In the genomic region with DNA sequence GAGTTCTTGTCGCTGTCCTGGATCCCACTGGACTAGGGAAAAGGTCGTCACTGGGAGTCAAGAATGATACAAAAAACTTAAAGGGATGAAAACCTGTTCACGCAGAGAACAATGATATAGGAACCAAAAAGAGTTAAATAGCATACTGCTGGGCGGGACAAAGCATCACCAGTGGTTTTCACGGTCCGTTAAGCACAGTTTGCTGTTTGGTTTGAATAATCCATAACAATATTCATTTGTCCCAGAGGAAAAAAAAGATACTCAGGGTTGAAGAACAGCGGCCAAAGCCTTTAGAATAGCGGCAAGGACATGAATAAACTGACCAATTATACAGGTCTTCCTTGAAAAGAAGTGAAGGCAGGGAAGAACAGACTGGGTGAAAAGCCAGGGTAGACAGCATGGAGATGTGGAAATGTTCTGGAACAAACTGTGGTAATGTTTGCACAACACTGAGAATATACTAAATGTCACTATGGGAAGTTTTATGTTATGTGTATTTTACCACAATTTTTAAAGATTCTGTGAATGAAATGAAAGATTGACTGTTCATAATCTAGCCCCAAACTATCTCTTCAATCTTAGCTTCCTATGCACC, we compare ENCODE assay signal across 1 cellular context.
TF ChIP-seq lines count a peak whose summit lies in the region.

No MANE protein-coding gene starts in this region.

TF ChIP-seq in HepG2, 621 proteins besides CTCF, POLR2A, EP300 and RAD21:
- TF ChIP-seq, protein P1, sequence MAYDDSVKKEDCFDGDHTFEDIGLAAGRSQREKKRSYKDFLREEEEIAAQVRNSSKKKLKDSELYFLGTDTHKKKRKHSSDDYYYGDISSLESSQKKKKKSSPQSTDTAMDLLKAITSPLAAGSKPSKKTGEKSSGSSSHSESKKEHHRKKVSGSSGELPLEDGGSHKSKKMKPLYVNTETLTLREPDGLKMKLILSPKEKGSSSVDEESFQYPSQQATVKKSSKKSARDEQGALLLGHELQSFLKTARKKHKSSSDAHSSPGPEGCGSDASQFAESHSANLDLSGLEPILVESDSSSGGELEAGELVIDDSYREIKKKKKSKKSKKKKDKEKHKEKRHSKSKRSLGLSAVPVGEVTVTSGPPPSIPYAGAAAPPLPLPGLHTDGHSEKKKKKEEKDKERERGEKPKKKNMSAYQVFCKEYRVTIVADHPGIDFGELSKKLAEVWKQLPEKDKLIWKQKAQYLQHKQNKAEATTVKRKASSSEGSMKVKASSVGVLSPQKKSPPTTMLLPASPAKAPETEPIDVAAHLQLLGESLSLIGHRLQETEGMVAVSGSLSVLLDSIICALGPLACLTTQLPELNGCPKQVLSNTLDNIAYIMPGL (CRISPR knock-in tag; IDR thresholded peaks at IDR 0.05; ENCODE audit: borderline replicate concordance in 1 of 2, low read depth in 1 of 2) = no peak
- no peak for TF ChIP-seq REPIN1 (CRISPR knock-in tag; IDR thresholded peaks at IDR 0.05; ENCODE audit: borderline replicate concordance, low read depth)
- TF ChIP-seq RBM22 (optimal IDR thresholded peaks at IDR 0.05; ENCODE audit: low read length) = peak; percentile 44
- TF ChIP-seq, protein P2, sequence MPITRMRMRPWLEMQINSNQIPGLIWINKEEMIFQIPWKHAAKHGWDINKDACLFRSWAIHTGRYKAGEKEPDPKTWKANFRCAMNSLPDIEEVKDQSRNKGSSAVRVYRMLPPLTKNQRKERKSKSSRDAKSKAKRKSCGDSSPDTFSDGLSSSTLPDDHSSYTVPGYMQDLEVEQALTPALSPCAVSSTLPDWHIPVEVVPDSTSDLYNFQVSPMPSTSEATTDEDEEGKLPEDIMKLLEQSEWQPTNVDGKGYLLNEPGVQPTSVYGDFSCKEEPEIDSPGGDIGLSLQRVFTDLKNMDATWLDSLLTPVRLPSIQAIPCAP (CRISPR knock-in tag; IDR thresholded peaks at IDR 0.05; ENCODE audit: low read depth) = no peak
